ENCODE assay signal across 11 cellular contexts in genomic region chr5:123809594-123810172, GRCh38.
DNase-seq lines count a peak whose midpoint lies in the region; ATAC-seq and TF ChIP-seq lines count a peak whose summit lies in the region.
"Had no signal": no experiment of that assay in that cellular context is flagged by ENCODE, and none has a peak within 500 bp of the region (broad histone marks: within the 10 kb centered on the region; RNA-seq: fewer than 3 reads in every experiment).

No MANE protein-coding gene starts in this region.

- no peak overlapping the region for H2BK15ac ChIP-seq in neuronal stem cell (ENCODE audit: low read length)

- peak overlapping the region in 11 of 12 donors; percentile 1 to 69 (median 21) for H3K27ac ChIP-seq in heart left ventricle
- H3K27ac ChIP-seq in foreskin keratinocyte = no peak overlapping the region
- no peak overlapping the region for H3K27ac ChIP-seq in neuronal stem cell (replicated peaks; ENCODE audit: low read length)
- no peak overlapping the region for H3K27ac ChIP-seq in A673 (ENCODE audit: low read depth, low read length, poor library complexity, severe bottlenecking)

- WGBS in heart left ventricle, 4 donors = 30 to 39% (median 34%) methylated on average over 7 of the region's 7 CpGs
- 100% methylated on average over 1 of the region's 7 CpGs; no CpG with 5 or more reads in 1 of the 2 donors for WGBS in neuronal stem cell (ENCODE audit: extremely low coverage in 2 of 2, insufficient read length in 2 of 2, insufficient replicate concordance in 1 of 2), 2 donors

- CTCF ChIA-PET in A673 (lab: Charles Lee) = no interaction called here

- no peak overlapping the region for H2BK5ac ChIP-seq in neuronal stem cell (ENCODE audit: low read length)

- no peaks in the 10 kb centered on the region for H3K36me3 ChIP-seq in heart left ventricle
- H3K36me3 ChIP-seq in neuronal stem cell (replicated peaks in 1 of 2; ENCODE audit: control insufficient read depth in 2 of 2, insufficient read depth in 2 of 2, low read length in 2 of 2) = no peaks in the 10 kb centered on the region
- no peaks in the 10 kb centered on the region for H3K36me3 ChIP-seq in A673 (ENCODE audit: insufficient read depth, low read length, poor library complexity, severe bottlenecking)
- H3K36me3 ChIP-seq: esophagus muscularis mucosa had no signal

- no peak for TF ChIP-seq POLR2A in heart left ventricle (IDR thresholded peaks at IDR 0.05)

- no peak overlapping the region for H3K9ac ChIP-seq in neuronal stem cell (ENCODE audit: low read depth, low read length, poor library complexity)

- H3K9me3 ChIP-seq in heart left ventricle = no peaks in the 10 kb centered on the region
- no peaks in the 10 kb centered on the region for H3K9me3 ChIP-seq in neuronal stem cell (replicated peaks in 1 of 2; ENCODE audit: control insufficient read depth in 2 of 2, insufficient read depth in 1 of 2, low read depth in 1 of 2, low read length in 2 of 2)
- no peaks in the 10 kb centered on the region for H3K9me3 ChIP-seq in A673 (ENCODE audit: low read depth, low read length, poor library complexity, severe bottlenecking)
- H3K9me3 ChIP-seq: esophagus muscularis mucosa had no signal

- H3K27ac Mint-ChIP-seq in type B pancreatic cell = peak overlapping the region; percentile 84
- H3K27ac Mint-ChIP-seq in activated T-helper 2 cell treated with anti-CD3 and anti-CD28 coated beads, Interferon-gamma antibody, Interleukin-2, Interleukin-4, amounts not matched to agents 10 μg/mL and 5 μg/mL and 100 μg/mL, durations not matched to agents 14 hours and 24 hours and 36 hours = no peak overlapping the region
- H3K27ac Mint-ChIP-seq: activated naive CD4-positive, alpha-beta T cell treated with anti-CD3 and anti-CD28 coated beads, Interleukin-2, amount 50 U/mL, for 24 hours had no signal

- peaks cover 42% of the 10 kb centered on the region for H3K27me3 Mint-ChIP-seq in type B pancreatic cell
- no peaks in the 10 kb centered on the region for H3K27me3 Mint-ChIP-seq in activated T-helper 2 cell treated with anti-CD3 and anti-CD28 coated beads, Interferon-gamma antibody, Interleukin-2, Interleukin-4, amounts not matched to agents 10 μg/mL and 5 μg/mL and 100 μg/mL, durations not matched to agents 14 hours and 24 hours and 36 hours (ENCODE audit: low read depth)
- H3K27me3 Mint-ChIP-seq: activated naive CD4-positive, alpha-beta T cell treated with anti-CD3 and anti-CD28 coated beads, Interleukin-2, amount 50 U/mL, for 24 hours had no signal

- no peaks in the 10 kb centered on the region for H3K79me1 ChIP-seq in neuronal stem cell (ENCODE audit: low read depth, low read length)

- intact Hi-C loops in heart left ventricle (cut with DNase I) = loop anchor here in 4 of 10 donors (5.0 to 10.0 kb wide), 5 partner anchors 102 to 843 kb away; no protein-coding TSS in a partner anchor
- intact Hi-C loops in left ventricle myocardium superior (cut with micrococcal nuclease) = no loop called here
- intact Hi-C loops in activated T-helper 2 cell treated with anti-CD3 and anti-CD28 coated beads, Interferon-gamma antibody, Interleukin-2, Interleukin-4, amounts not matched to agents 10 μg/mL and 5 μg/mL and 100 μg/mL, durations not matched to agents 14 hours and 24 hours and 36 hours (cut with micrococcal nuclease) = no loop called here
- intact Hi-C loops in A673 (cut with micrococcal nuclease; ENCODE audit: unreplicated experiment) = loop anchor here (5.0 kb wide), 1 partner anchor 63 kb away; no protein-coding TSS in a partner anchor

- TF ChIP-seq CTCF in heart left ventricle (IDR thresholded peaks at IDR 0.05) (no peak), foreskin keratinocyte (conservative IDR thresholded peaks at IDR 0.05) (no peak), type B pancreatic cell (conservative IDR thresholded peaks at IDR 0.05) (no peak), A673 (conservative IDR thresholded peaks at IDR 0.05; ENCODE audit: low read depth, low read length) (no peak)

- no peak overlapping the region for H3K4ac ChIP-seq in neuronal stem cell (ENCODE audit: low read length)

- H3K36me3 Mint-ChIP-seq in type B pancreatic cell = no peaks in the 10 kb centered on the region
- no peaks in the 10 kb centered on the region for H3K36me3 Mint-ChIP-seq in activated T-helper 2 cell treated with anti-CD3 and anti-CD28 coated beads, Interferon-gamma antibody, Interleukin-2, Interleukin-4, amounts not matched to agents 10 μg/mL and 5 μg/mL and 100 μg/mL, durations not matched to agents 14 hours and 24 hours and 36 hours (ENCODE audit: low read depth)
- H3K36me3 Mint-ChIP-seq: activated naive CD4-positive, alpha-beta T cell treated with anti-CD3 and anti-CD28 coated beads, Interleukin-2, amount 50 U/mL, for 24 hours had no signal

- no peak overlapping the region for H2AFZ ChIP-seq in neuronal stem cell (ENCODE audit: low read length)

- no peaks in the 10 kb centered on the region for H3K9me3 Mint-ChIP-seq in type B pancreatic cell
- no peaks in the 10 kb centered on the region for H3K9me3 Mint-ChIP-seq in activated T-helper 2 cell treated with anti-CD3 and anti-CD28 coated beads, Interferon-gamma antibody, Interleukin-2, Interleukin-4, amounts not matched to agents 10 μg/mL and 5 μg/mL and 100 μg/mL, durations not matched to agents 14 hours and 24 hours and 36 hours
- H3K9me3 Mint-ChIP-seq: activated naive CD4-positive, alpha-beta T cell treated with anti-CD3 and anti-CD28 coated beads, Interleukin-2, amount 50 U/mL, for 24 hours had no signal

- no peak overlapping the region for H3K4me3 ChIP-seq in heart left ventricle
- H3K4me3 ChIP-seq in neuronal stem cell (ENCODE audit: low read length in 2 of 2) = no peak overlapping the region
- H3K4me3 ChIP-seq in A673 (ENCODE audit: low read depth, low read length, poor library complexity, severe bottlenecking) = no peak overlapping the region
- H3K4me3 ChIP-seq: esophagus muscularis mucosa had no signal

- H3K4me3 Mint-ChIP-seq in type B pancreatic cell = peak overlapping the region; percentile 61
- no peak overlapping the region for H3K4me3 Mint-ChIP-seq in activated T-helper 2 cell treated with anti-CD3 and anti-CD28 coated beads, Interferon-gamma antibody, Interleukin-2, Interleukin-4, amounts not matched to agents 10 μg/mL and 5 μg/mL and 100 μg/mL, durations not matched to agents 14 hours and 24 hours and 36 hours (ENCODE audit: low read depth)
- H3K4me3 Mint-ChIP-seq: activated naive CD4-positive, alpha-beta T cell treated with anti-CD3 and anti-CD28 coated beads, Interleukin-2, amount 50 U/mL, for 24 hours had no signal

- H3K27me3 ChIP-seq in heart left ventricle = no peaks in the 10 kb centered on the region
- no peaks in the 10 kb centered on the region for H3K27me3 ChIP-seq in foreskin keratinocyte
- H3K27me3 ChIP-seq in neuronal stem cell (ENCODE audit: control insufficient read depth in 3 of 3, insufficient read depth in 3 of 3, low read depth in 1 of 3, low read length in 3 of 3) = no peaks in the 10 kb centered on the region
- no peaks in the 10 kb centered on the region for H3K27me3 ChIP-seq in A673 (replicated peaks; ENCODE audit: insufficient read depth, low read depth, low read length, poor library complexity)
- H3K27me3 ChIP-seq: esophagus muscularis mucosa had no signal

- H3K4me2 ChIP-seq in neuronal stem cell (ENCODE audit: insufficient read depth, low read length, poor library complexity, severe bottlenecking) = no peak overlapping the region

- H3K4me1 ChIP-seq in heart left ventricle (peaks cover 6 to 63% (median 43%) of the 10 kb centered on the region in 12 donors), foreskin keratinocyte (peaks cover 11% of the 10 kb centered on the region), neuronal stem cell (ENCODE audit: control insufficient read depth in 2 of 2, insufficient read depth in 1 of 2, low read depth in 1 of 2, low read length in 2 of 2) (peaks cover 26 to 72% of the 10 kb centered on the region in 2 donors), A673 (ENCODE audit: insufficient read depth, low read length, poor library complexity, severe bottlenecking) (peaks cover 75% of the 10 kb centered on the region)

- DNase-seq in heart left ventricle (no peak), left ventricle myocardium superior (no peak), NCI-H748 (lab: John Stamatoyannopoulos, UW; ENCODE audit: unreplicated experiment) (peak; percentile 96), foreskin keratinocyte (no peak), type B pancreatic cell (ENCODE audit: extremely low spot score, unreplicated experiment) (no peak), neuronal stem cell (ENCODE audit: low spot score) (no peak), A673 (ENCODE audit: low spot score) (no peak)
- no peak for DNase-seq in activated T-helper 2 cell treated with anti-CD3 and anti-CD28 coated beads, Interferon-gamma antibody, Interleukin-2, Interleukin-4, amounts not matched to agents 10 μg/mL and 5 μg/mL and 100 μg/mL, durations not matched to agents 14 hours and 24 hours and 36 hours (ENCODE audit: low spot score)
- DNase-seq: mesendoderm had no signal

- H4K91ac ChIP-seq in neuronal stem cell (ENCODE audit: low read depth, low read length, poor library complexity) = no peak overlapping the region

- H3K23ac ChIP-seq in neuronal stem cell (ENCODE audit: low read depth, low read length, poor library complexity) = no peak overlapping the region

- no peak overlapping the region for H2AK5ac ChIP-seq in neuronal stem cell (ENCODE audit: low read depth, low read length)

- BruUV-seq in A673 (replicated peaks; lab: Mats Ljungman, UMichigan) = no TSS peak

- POLR2A ChIA-PET in A673 (lab: Charles Lee; ENCODE audit: low non-redundant PET) = no interaction called here

- peaks cover 64% of the 10 kb centered on the region for H3K4me1 Mint-ChIP-seq in type B pancreatic cell (ENCODE audit: unreplicated experiment)
- no peaks in the 10 kb centered on the region for H3K4me1 Mint-ChIP-seq in activated T-helper 2 cell treated with anti-CD3 and anti-CD28 coated beads, Interferon-gamma antibody, Interleukin-2, Interleukin-4, amounts not matched to agents 10 μg/mL and 5 μg/mL and 100 μg/mL, durations not matched to agents 14 hours and 24 hours and 36 hours (ENCODE audit: low read depth)
- H3K4me1 Mint-ChIP-seq: activated naive CD4-positive, alpha-beta T cell treated with anti-CD3 and anti-CD28 coated beads, Interleukin-2, amount 50 U/mL, for 24 hours had no signal

- ATAC-seq in heart left ventricle (peak in 1 of 4 donors; percentile 11), left ventricle myocardium superior (no peak), foreskin keratinocyte (peak; percentile 42)

- no peak overlapping the region for H4K8ac ChIP-seq in neuronal stem cell (ENCODE audit: low read depth, low read length)

- no peak overlapping the region for H2BK120ac ChIP-seq in neuronal stem cell (ENCODE audit: low read depth, low read length)

- H3K14ac ChIP-seq in neuronal stem cell (ENCODE audit: low read length) = no peak overlapping the region

- no peak overlapping the region for H3K18ac ChIP-seq in neuronal stem cell (ENCODE audit: low read length)

- H2BK12ac ChIP-seq in neuronal stem cell (ENCODE audit: low read length) = no peak overlapping the region

Comparison
In these comparisons a context has a peak if more than half of its experiments do, and no peak if none do; other contexts are left out.
1. H3K27ac ChIP-seq: peak in heart left ventricle (11 of 12); none in foreskin keratinocyte (single experiment), neuronal stem cell (single experiment) and A673 (single experiment).